In the genomic region with DNA sequence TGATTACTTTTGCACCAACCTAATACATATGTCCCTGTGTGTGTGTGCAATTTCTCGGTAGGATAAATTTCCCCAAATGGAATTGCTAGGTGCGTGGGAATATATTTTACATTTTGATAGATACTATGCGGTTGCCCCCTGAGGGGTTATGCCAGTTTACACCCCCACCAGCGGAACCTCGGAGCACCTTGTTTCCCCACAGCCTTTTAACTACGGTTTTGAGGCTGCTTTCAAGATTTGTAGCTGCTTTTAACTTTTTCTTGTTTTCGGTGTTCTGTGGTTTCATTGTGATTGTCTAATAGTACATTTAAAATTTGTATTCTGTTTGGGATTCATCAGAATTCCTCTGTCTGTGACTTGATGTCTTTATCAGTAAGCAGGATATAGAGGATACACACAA, we compare ENCODE assay signal across 15 cellular contexts. TPM values are rescaled to one million over a fixed set of nuclear protein-coding genes. Genes with fewer than 3 reads are reported as not detected.
DNase-seq lines count a peak whose midpoint lies in the region; ATAC-seq lines count a peak whose summit lies in the region.
"Had no signal": no experiment of that assay in that cellular context is flagged by ENCODE, and none has a peak within 500 bp of the region (broad histone marks: within the 10 kb centered on the region; RNA-seq: fewer than 3 reads in every experiment).

No MANE protein-coding gene starts in this region.

- no peaks in the 10 kb centered on the region for H3K9me3 Mint-ChIP-seq in naive thymus-derived CD4-positive, alpha-beta T cell

- H3K27ac Mint-ChIP-seq in naive thymus-derived CD4-positive, alpha-beta T cell: peak overlapping the region in 1 of 9 donors; percentile 54
- H3K27ac Mint-ChIP-seq: CD4-positive, alpha-beta memory T cell had no signal

- no peaks in the 10 kb centered on the region for H3K27me3 ChIP-seq in naive thymus-derived CD4-positive, alpha-beta T cell (ENCODE audit: control insufficient read depth in 2 of 2, insufficient read depth in 2 of 2, low read length in 2 of 2)
- no peaks in the 10 kb centered on the region for H3K27me3 ChIP-seq in right cardiac atrium (ENCODE audit: control insufficient read depth, insufficient read depth)
- H3K27me3 ChIP-seq: BE2C had no signal

- H3K4me3 Mint-ChIP-seq in naive thymus-derived CD4-positive, alpha-beta T cell: peak overlapping the region in 7 of 10 donors; percentile 59 to 80 (median 62)

- no peak overlapping the region for H3K4me3 ChIP-seq in Jurkat, Clone E6-1 (ENCODE audit: low read length)
- no peak overlapping the region for H3K4me3 ChIP-seq in naive thymus-derived CD4-positive, alpha-beta T cell (ENCODE audit: low read length)
- no peak overlapping the region for H3K4me3 ChIP-seq in right cardiac atrium (ENCODE audit: low read length)
- H3K4me3 ChIP-seq: A549, GM12878 had no signal

- peaks cover 0 to 12% (median 0%) of the 10 kb centered on the region in 5 donors for H3K36me3 Mint-ChIP-seq in naive thymus-derived CD4-positive, alpha-beta T cell
- H3K36me3 Mint-ChIP-seq: CD4-positive, alpha-beta memory T cell had no signal

- H3K27ac ChIP-seq in naive thymus-derived CD4-positive, alpha-beta T cell (ENCODE audit: low read depth, low read length): no peak overlapping the region
- no peak overlapping the region for H3K27ac ChIP-seq in right cardiac atrium (ENCODE audit: low read length)
- H3K27ac ChIP-seq: A549, C4-2B, HL-60 had no signal

- intact Hi-C loops in naive thymus-derived CD4-positive, alpha-beta T cell (cut with micrococcal nuclease): no loop called here
- intact Hi-C loops in right cardiac atrium (cut with DNase I): no loop called here

- H3K9me3 ChIP-seq in naive thymus-derived CD4-positive, alpha-beta T cell (ENCODE audit: control insufficient read depth in 2 of 3, low read length in 3 of 3): no peaks in the 10 kb centered on the region
- no peaks in the 10 kb centered on the region for H3K9me3 ChIP-seq in right cardiac atrium (ENCODE audit: control insufficient read depth, low read length)
- H3K9me3 ChIP-seq: A549, BE2C had no signal

- CTCF ChIA-PET in naive thymus-derived CD4-positive, alpha-beta T cell (lab: Charles Lee): no interaction called here

- ATAC-seq in naive thymus-derived CD4-positive, alpha-beta T cell: no peak
- ATAC-seq in right cardiac atrium: no peak
- ATAC-seq: A549, GM12878 had no signal

- peaks cover 0 to 7% of the 10 kb centered on the region in 2 donors for H3K4me1 ChIP-seq in naive thymus-derived CD4-positive, alpha-beta T cell (ENCODE audit: control insufficient read depth in 2 of 2, insufficient read depth in 2 of 2, low read length in 2 of 2)
- no peaks in the 10 kb centered on the region for H3K4me1 ChIP-seq in right cardiac atrium (ENCODE audit: control insufficient read depth, insufficient read depth, low read length)
- H3K4me1 ChIP-seq: A549, BE2C had no signal

- POLR2A ChIA-PET in naive thymus-derived CD4-positive, alpha-beta T cell (lab: Charles Lee): no interaction called here

- peak; percentile 9 for DNase-seq in stimulated activated CD4-positive, alpha-beta T cell treated with anti-CD3 and anti-CD28 coated beads, Interleukin-15, amount 100 ng/mL, for 24 hours
- no peak for DNase-seq in stimulated activated CD4-positive, alpha-beta T cell treated with anti-CD3 and anti-CD28 coated beads, Interleukin-4, amount 100 ng/mL, for 1 hour
- peak; percentile 56 for DNase-seq in Jurkat, Clone E6-1 (ENCODE audit: low read depth, low spot score)
- DNase-seq in naive thymus-derived CD4-positive, alpha-beta T cell: peak in 5 of 9 donors; percentile 11 to 42 (median 20)
- DNase-seq in right cardiac atrium: no peak
- no peak for DNase-seq in DMS53 (lab: John Stamatoyannopoulos, UW)
- DNase-seq in NCI-H1694 treated with DMSO at 0.1 percent for 48 hours (lab: John Stamatoyannopoulos, UW): no peak
- DNase-seq: BE2C; CD4-positive, alpha-beta memory T cell; COR-L47; HCEC 1CT had no signal

- H3K27me3 Mint-ChIP-seq in naive thymus-derived CD4-positive, alpha-beta T cell: peaks cover 7 to 51% (median 14%) of the 10 kb centered on the region in 5 donors

- no peaks in the 10 kb centered on the region for H3K36me3 ChIP-seq in naive thymus-derived CD4-positive, alpha-beta T cell (ENCODE audit: control insufficient read depth in 2 of 3, insufficient read depth in 3 of 3, low read length in 3 of 3)
- H3K36me3 ChIP-seq: BE2C had no signal

- 87% methylated on average over 7 of the region's 7 CpGs for WGBS in right cardiac atrium

- H3K4me1 Mint-ChIP-seq in naive thymus-derived CD4-positive, alpha-beta T cell: peaks cover 0 to 34% (median 13%) of the 10 kb centered on the region in 7 donors

RNA-seq across cellular contexts. Expression of gene PROSER2, which starts 22.0 kb away (rescaled TPM):
- 4.5 TPM for polyA plus RNA-seq in Jurkat, Clone E6-1 (2012; ENCODE audit: insufficient read depth, insufficient read length)
- total RNA-seq in naive thymus-derived CD4-positive, alpha-beta T cell: 1 to 10 TPM in 4 of 5 experiments, under 1 TPM in 1; 0.07 to 4.9 (median 1.8) TPM
- polyA plus RNA-seq in naive thymus-derived CD4-positive, alpha-beta T cell: 1 to 10 TPM; 2.5 to 3.0 TPM
- 1 to 10 TPM; 1.5 to 2.2 (median 1.9) TPM for total RNA-seq in right cardiac atrium
- polyA plus RNA-seq in right cardiac atrium: 0.72 TPM

Comparison
In these comparisons a context has a peak if more than half of its experiments do, and no peak if none do; other contexts are left out.
1. DNase-seq: peak in stimulated activated CD4-positive, alpha-beta T cell treated with anti-CD3 and anti-CD28 coated beads, Interleukin-15, amount 100 ng/mL, for 24 hours (single experiment), Jurkat, Clone E6-1 (single experiment) and naive thymus-derived CD4-positive, alpha-beta T cell (5 of 9); none in stimulated activated CD4-positive, alpha-beta T cell treated with anti-CD3 and anti-CD28 coated beads, Interleukin-4, amount 100 ng/mL, for 1 hour (single experiment), right cardiac atrium (0 of 3), DMS53 (single experiment) and NCI-H1694 treated with DMSO at 0.1 percent for 48 hours (single experiment).